ENCODE assay signal across 37 cellular contexts in genomic region chr10:25339966-25340365, GRCh38.
"Had no signal": no experiment of that assay in that cellular context is flagged by ENCODE, and none has a peak within 500 bp of the region (broad histone marks: within the 10 kb centered on the region; RNA-seq: fewer than 3 reads in every experiment).

No MANE protein-coding gene starts in this region.

- H3K27ac ChIP-seq: KMS-11 had no signal

- DNase-seq: Karpas-422, Kasumi-1, KG1, MG63, MM.1S, MV-4-11, NCI-H1048, NCI-H1092, NCI-H1092 treated with DMSO at 0.1 percent for 48 hours, NCI-H1105, NCI-H1105 treated with DMSO at 0.1 percent for 48 hours, NCI-H1417, NCI-H1417 treated with DMSO at 0.1 percent for 48 hours, NCI-H1436, NCI-H1436 treated with DMSO at 0.1 percent for 48 hours, NCI-H146, NCI-H1694, NCI-H1694 treated with DMSO at 0.1 percent for 48 hours, NCI-H187, NCI-H187 treated with DMSO at 0.1 percent for 48 hours, NCI-H1930, NCI-H2029, NCI-H2029 treated with DMSO at 0.1 percent for 48 hours, NCI-H2081, NCI-H2081 treated with DMSO at 0.1 percent for 48 hours, NCI-H2107, NCI-H2171, NCI-H2171 treated with DMSO at 0.1 percent for 48 hours, NCI-H2227 treated with DMSO at 0.1 percent for 48 hours, NCI-H226, NCI-H345, NCI-H446, NCI-H446 treated with DMSO at 0.1 percent for 48 hours, NCI-H510A, NCI-H510A treated with DMSO at 0.1 percent for 48 hours, NCI-H524 had no signal

- H3K36me3 ChIP-seq: MG63 had no signal

- H3K4me3 ChIP-seq: MG63 had no signal

- H3K9me3 ChIP-seq: MG63 had no signal

- H3K27me3 ChIP-seq: MG63 had no signal
